In the genomic region with DNA sequence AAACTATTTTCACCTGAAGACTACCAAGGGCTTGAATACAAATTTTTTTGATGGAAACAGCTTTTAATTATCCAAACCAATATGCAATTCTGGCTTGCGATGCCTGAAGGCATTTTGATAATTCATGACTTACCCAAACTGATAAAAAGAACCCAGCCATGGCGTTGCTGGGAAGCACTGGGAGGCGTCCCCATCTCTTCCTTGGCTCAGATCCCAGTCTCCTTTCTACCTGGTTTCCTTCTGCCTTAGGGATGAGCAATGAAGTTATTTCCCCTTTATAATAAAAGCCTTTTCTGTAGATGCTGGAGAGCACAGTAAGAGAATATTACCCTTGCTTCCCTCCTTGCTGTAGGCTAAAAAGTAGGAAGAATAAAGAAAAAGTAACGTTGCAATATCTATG, we compare ENCODE assay signal across 29 cellular contexts.
DNase-seq lines count a peak whose midpoint lies in the region; TF ChIP-seq lines count a peak whose summit lies in the region.
"Had no signal": no experiment of that assay in that cellular context is flagged by ENCODE, and none has a peak within 500 bp of the region (broad histone marks: within the 10 kb centered on the region; RNA-seq: fewer than 3 reads in every experiment).

No MANE protein-coding gene starts in this region.

- H3K36me3 Mint-ChIP-seq in mesothelial cell of epicardium, result no peaks in the 10 kb centered on the region
- H3K36me3 Mint-ChIP-seq: CD8-positive, alpha-beta T cell had no signal

- no peaks in the 10 kb centered on the region for H3K27me3 Mint-ChIP-seq in mesothelial cell of epicardium (ENCODE audit: low read depth)

- no peak overlapping the region for H3K4me3 Mint-ChIP-seq in mesothelial cell of epicardium
- H3K4me3 Mint-ChIP-seq: CD8-positive, alpha-beta T cell; H9; HFFc6 had no signal

- TF ChIP-seq CTCF in dorsolateral prefrontal cortex (IDR thresholded peaks at IDR 0.05 in 54 of 56, conservative IDR thresholded peaks at IDR 0.05 in 2 of 56; ENCODE audit: low read depth in 1 of 56, partially characterized antibody in 56 of 56) (no peak), mesothelial cell of epicardium (IDR thresholded peaks at IDR 0.05; ENCODE audit: unreplicated experiment) (no peak)

- H3K4me3 ChIP-seq in dorsolateral prefrontal cortex (no peak overlapping the region), H7 (ENCODE audit: insufficient read depth, low read depth, low read length) (no peak overlapping the region)
- H3K4me3 ChIP-seq: A549, GM12878, GM23248, SJSA1 had no signal

- no peaks in the 10 kb centered on the region for H3K36me3 ChIP-seq in H7 (replicated peaks; ENCODE audit: control insufficient read depth, insufficient read depth, low read length)
- H3K36me3 ChIP-seq: SJSA1 had no signal

- no peaks in the 10 kb centered on the region for H3K27me3 ChIP-seq in dorsolateral prefrontal cortex
- H3K27me3 ChIP-seq in H7 (ENCODE audit: control insufficient read depth, insufficient read depth, low read length), result no peaks in the 10 kb centered on the region
- H3K27me3 ChIP-seq: SJSA1 had no signal

- peaks cover 30% of the 10 kb centered on the region for H3K4me1 Mint-ChIP-seq in mesothelial cell of epicardium

- peak; percentile 73 for DNase-seq in COR-L47 (lab: John Stamatoyannopoulos, UW)
- DNase-seq in NCI-H146 (lab: John Stamatoyannopoulos, UW), result peak; percentile 80
- no peak for DNase-seq in dorsolateral prefrontal cortex
- DNase-seq in mesothelial cell of epicardium (ENCODE audit: low spot score in 2 of 2, unreplicated experiment in 2 of 2), result no peak
- no peak for DNase-seq in substantia nigra (lab: John Stamatoyannopoulos, UW)
- no peak for DNase-seq in HPDE6-E6E7 (ENCODE audit: extremely low spot score)
- DNase-seq in H7, result no peak
- DNase-seq: CD8-positive, alpha-beta T cell; DMS 273 treated with DMSO at 0.1 percent for 48 hours; DMS79; EL; GDM1; GM23248; H9; HFFc6; IMR-90; KG1; NCI-H1048; NCI-H1417; NCI-H187; NCI-H2081 treated with DMSO at 0.1 percent for 48 hours; NCI-H446; NCI-H524 treated with DMSO at 0.1 percent for 48 hours; Right ventricle myocardium superior; RPMI8226 had no signal

- peaks cover 4% of the 10 kb centered on the region for H3K9me3 Mint-ChIP-seq in mesothelial cell of epicardium
- H3K9me3 Mint-ChIP-seq: HFFc6 had no signal

- peak overlapping the region; percentile 21 for H3K27ac Mint-ChIP-seq in mesothelial cell of epicardium
- H3K27ac Mint-ChIP-seq: CD8-positive, alpha-beta T cell; HFFc6 had no signal

- H3K27ac ChIP-seq in dorsolateral prefrontal cortex (peak overlapping the region in 30 of 59 donors; percentile 3 to 88 (median 40)), substantia nigra (ENCODE audit: low read depth, low read length, poor library complexity, severe bottlenecking) (no peak overlapping the region)
- H3K27ac ChIP-seq: A549, C4-2B, GM23248, SJSA1 had no signal

- intact Hi-C loops in dorsolateral prefrontal cortex (cut with DNase I), result no loop called here

Comparison
In these comparisons a context has a peak if more than half of its experiments do, and no peak if none do; other contexts are left out.
1. DNase-seq: peak in COR-L47 (single experiment) and NCI-H146 (single experiment); none in dorsolateral prefrontal cortex (0 of 10), mesothelial cell of epicardium (0 of 2), substantia nigra (0 of 49), HPDE6-E6E7 (single experiment) and H7 (single experiment).